14 cellular contexts compared by ENCODE assay signal in the genomic region with DNA sequence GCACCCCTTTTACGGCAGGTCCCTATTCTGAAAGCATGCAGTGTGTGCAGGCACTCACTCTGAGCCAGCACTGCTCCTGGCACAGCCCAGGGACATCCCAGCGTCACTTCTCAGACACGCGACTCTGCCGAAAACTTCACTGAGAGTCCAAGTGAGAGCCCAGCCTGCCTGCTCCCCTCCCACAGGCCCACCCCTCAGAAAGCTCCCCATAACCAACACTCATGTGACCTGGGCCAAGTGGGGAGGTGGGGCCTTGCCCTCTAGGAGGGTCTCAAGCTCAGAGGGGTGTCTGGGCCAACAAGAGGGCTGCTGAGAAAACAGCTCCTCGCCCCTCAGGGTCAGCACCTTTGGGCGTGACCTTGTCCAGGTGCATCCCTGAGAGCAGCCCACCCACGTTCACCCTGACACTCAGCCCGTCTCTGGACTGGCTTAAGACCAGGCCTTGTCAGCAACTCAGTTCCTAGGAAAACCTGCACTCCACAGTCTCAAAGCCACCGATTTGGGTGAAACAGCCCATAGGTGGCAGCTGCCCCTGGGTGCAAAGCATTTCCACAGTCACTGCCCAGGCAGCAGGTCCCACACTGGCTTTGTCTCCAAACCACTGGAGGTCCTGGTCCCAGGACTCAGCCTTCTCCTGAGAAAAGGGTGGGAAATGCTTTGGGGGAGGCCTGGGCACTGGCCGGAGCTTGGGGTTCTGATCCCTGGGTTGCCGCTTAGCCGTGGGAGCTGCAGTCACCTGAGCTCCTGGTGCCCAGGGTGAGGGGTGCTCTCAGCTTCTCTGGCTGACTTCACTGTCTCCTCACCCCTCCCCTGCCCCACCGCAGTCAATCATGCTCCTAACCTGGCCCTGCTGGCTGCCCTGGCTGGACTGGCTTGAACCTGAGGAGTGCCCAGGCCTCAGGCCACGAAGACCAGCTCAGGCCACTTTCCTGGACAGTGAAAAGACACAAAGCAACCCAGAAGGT.
A peak's percentile ranks its signal among the peaks of the same experiment; 100 is the strongest.
DNase-seq lines count a peak whose midpoint lies in the region; ATAC-seq, FAIRE-seq and TF ChIP-seq lines count a peak whose summit lies in the region.
"Had no signal": no experiment of that assay in that cellular context is flagged by ENCODE, and none has a peak within 500 bp of the region (broad histone marks: within the 10 kb centered on the region; RNA-seq: fewer than 3 reads in every experiment).

No MANE protein-coding gene starts in this region.

- TF ChIP-seq CTCF in DND-41 (IDR thresholded peaks at IDR 0.05; ENCODE audit: borderline replicate concordance, extremely low read depth, low read length, poor library complexity, severe bottlenecking) (no peak), adrenal gland (IDR thresholded peaks at IDR 0.05) (no peak), left lung (IDR thresholded peaks at IDR 0.05) (no peak)

- H3K9ac ChIP-seq in DND-41 (ENCODE audit: low read depth, low read length) = no peak overlapping the region
- H3K9ac ChIP-seq in skeletal muscle tissue (ENCODE audit: low read depth in 1 of 3, low read length in 3 of 3) = peak overlapping the region in 1 of 3 donors; percentile 25

- no peaks in the 10 kb centered on the region for H3K9me3 ChIP-seq in DND-41 (ENCODE audit: insufficient read depth, low read length, severe bottlenecking)
- no peaks in the 10 kb centered on the region for H3K9me3 ChIP-seq in adrenal gland (replicated peaks in 1 of 3)
- peaks cover 0 to 6% of the 10 kb centered on the region in 2 donors for H3K9me3 ChIP-seq in left lung
- peaks cover 0 to 5% (median 0%) of the 10 kb centered on the region in 3 donors for H3K9me3 ChIP-seq in skeletal muscle tissue (ENCODE audit: control insufficient read depth in 3 of 3, low read length in 3 of 3)

- peaks cover 100% of the 10 kb centered on the region for H3K79me2 ChIP-seq in DND-41 (ENCODE audit: insufficient read depth, low read length)

- intact Hi-C loops in adrenal gland (cut with DNase I) (no loop called here), left lung (cut with DNase I) (no loop called here)

- H3K27me3 ChIP-seq in DND-41 (ENCODE audit: insufficient read depth, low read length, poor library complexity) (no peaks in the 10 kb centered on the region), adrenal gland (no peaks in the 10 kb centered on the region), left lung (no peaks in the 10 kb centered on the region), skeletal muscle tissue (ENCODE audit: control insufficient read depth in 3 of 3, insufficient read depth in 3 of 3, low read length in 3 of 3) (no peaks in the 10 kb centered on the region)

- no peak overlapping the region for H2AFZ ChIP-seq in DND-41 (ENCODE audit: low read depth, low read length)

- ATAC-seq in DND-41 (ENCODE audit: insufficient read depth, low read depth) (no peak), left lung (no peak), HG02642 (IDR thresholded peaks at IDR 0.05; ENCODE audit: poor library complexity, unreplicated experiment) (no peak)
- ATAC-seq: T-cell had no signal

- H3K36me3 ChIP-seq in DND-41 (ENCODE audit: insufficient read depth, low read length) (peaks cover 100% of the 10 kb centered on the region), adrenal gland (replicated peaks in 1 of 2) (peaks cover 0 to 25% of the 10 kb centered on the region in 2 donors), left lung (peaks cover 0 to 58% of the 10 kb centered on the region in 2 donors), skeletal muscle tissue (ENCODE audit: control insufficient read depth in 3 of 3, insufficient read depth in 3 of 3, low read length in 3 of 3) (peaks cover 30 to 41% (median 34%) of the 10 kb centered on the region in 3 donors)

- H3K27ac ChIP-seq in DND-41 (ENCODE audit: low read length) (0 out of 2 replicates have a peak overlapping the region, but pooled peaks have one; percentile 24), adrenal gland (peak overlapping the region in 1 of 5 donors; percentile 11), left lung (no peak overlapping the region), skeletal muscle tissue (ENCODE audit: low read depth, low read length) (peak overlapping the region; percentile 41)

- 74 to 79% (median 76%) methylated on average over 6 to 15 of the region's 15 CpGs for WGBS in adrenal gland, 4 donors

- DNase-seq in DND-41 = no peak
- DNase-seq in adrenal gland = peak; percentile 30 to 64 (median 34)
- DNase-seq in left lung = peak; percentile 31 to 60
- no peak for DNase-seq in MV-4-11 (lab: John Stamatoyannopoulos, UW)
- no peak for DNase-seq in GM12892 (ENCODE audit: insufficient read length)
- DNase-seq: DMS 273 treated with DMSO at 0.1 percent for 48 hours; effector memory CD4-positive, alpha-beta T cell; NCI-H1436; NCI-H226; RPMI8226 had no signal

- no peak overlapping the region for H3K4me3 ChIP-seq in DND-41 (ENCODE audit: low read depth in 1 of 2, low read length in 2 of 2)
- no peak overlapping the region for H3K4me3 ChIP-seq in adrenal gland
- H3K4me3 ChIP-seq in left lung = no peak overlapping the region
- no peak overlapping the region for H3K4me3 ChIP-seq in skeletal muscle tissue (ENCODE audit: low read length in 3 of 3)

- TF ChIP-seq POLR2A in adrenal gland (IDR thresholded peaks at IDR 0.05) (no peak), GM12892 (IDR thresholded peaks at IDR 0.05; ENCODE audit: low read depth, low read length) (no peak)

- H3K4me1 ChIP-seq in DND-41 (ENCODE audit: insufficient read depth, low read length) (no peaks in the 10 kb centered on the region), adrenal gland (replicated peaks in 1 of 2) (peaks cover 0 to 13% of the 10 kb centered on the region in 2 donors), left lung (peaks cover 0 to 3% of the 10 kb centered on the region in 2 donors), skeletal muscle tissue (ENCODE audit: control insufficient read depth in 3 of 3, insufficient read depth in 3 of 3, low read length in 3 of 3) (peaks cover 12 to 38% (median 25%) of the 10 kb centered on the region in 3 donors)

- H4K20me1 ChIP-seq in DND-41 (ENCODE audit: insufficient read depth, low read length) = peaks cover 94% of the 10 kb centered on the region

- no peak overlapping the region for H3K4me2 ChIP-seq in DND-41 (ENCODE audit: insufficient read depth, low read length)

- FAIRE-seq in GM12892 (lab: Jason Lieb, UNC) = no peak
- FAIRE-seq: bronchial epithelial cell had no signal

Comparison
In these comparisons a context has a peak if more than half of its experiments do, and no peak if none do; other contexts are left out.
1. DNase-seq: peak in adrenal gland (7 of 7) and left lung (2 of 2); none in DND-41 (single experiment), MV-4-11 (single experiment) and GM12892 (single experiment).
2. H3K27ac ChIP-seq: peak in DND-41 (single experiment) and skeletal muscle tissue (single experiment); none in left lung (0 of 2).